ENCODE assay signal across 9 cellular contexts in the genomic region with DNA sequence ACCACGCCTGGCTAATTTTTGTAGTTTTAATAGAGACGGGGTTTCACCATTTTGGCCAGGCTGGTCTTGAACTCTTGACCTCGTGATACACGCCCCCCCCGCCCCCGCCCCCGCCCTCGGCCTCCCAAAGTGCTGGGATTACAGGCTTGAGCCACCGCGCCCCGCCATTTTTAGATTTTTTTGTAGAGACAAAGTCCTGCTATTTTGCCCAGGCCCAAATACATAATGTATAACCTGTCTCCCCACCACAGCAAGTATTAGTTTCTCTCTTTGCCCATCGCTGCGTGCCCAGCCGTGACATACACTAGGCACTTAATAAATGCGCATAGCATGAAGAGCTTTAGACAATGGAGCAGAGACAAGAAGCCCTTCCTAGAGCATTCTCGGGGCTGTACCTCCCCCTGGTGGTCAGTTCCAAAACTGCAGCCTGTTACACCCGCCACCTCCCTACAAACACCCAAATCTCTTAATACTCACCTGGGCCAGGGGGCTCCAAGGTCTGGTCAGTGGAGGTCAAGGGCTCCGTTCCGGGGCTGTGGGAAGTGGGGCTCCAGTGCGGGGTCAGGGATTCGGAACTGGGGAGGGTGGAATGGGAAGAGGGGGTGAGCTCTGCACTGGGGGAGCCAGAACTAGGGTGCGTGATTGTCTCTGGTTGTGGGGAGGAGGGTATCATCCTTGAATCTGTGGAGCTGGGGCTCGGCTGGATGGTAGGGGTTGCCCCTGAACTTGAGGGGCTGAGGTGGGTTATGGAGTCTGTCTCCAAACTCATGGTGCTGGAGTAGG. TPM values are rescaled to one million over a fixed set of nuclear protein-coding genes. Genes with fewer than 3 reads are reported as not detected.
A peak's percentile ranks its signal among the peaks of the same experiment; 100 is the strongest.
DNase-seq lines count a peak whose midpoint lies in the region; ATAC-seq, FAIRE-seq and TF ChIP-seq lines count a peak whose summit lies in the region.
"Had no signal": no experiment of that assay in that cellular context is flagged by ENCODE, and none has a peak within 500 bp of the region (broad histone marks: within the 10 kb centered on the region; RNA-seq: fewer than 3 reads in every experiment).

No MANE protein-coding gene starts in this region.

- no peak overlapping the region for H3K27ac ChIP-seq in DND-41 (ENCODE audit: low read length)

- H4K20me1 ChIP-seq in DND-41 (ENCODE audit: insufficient read depth, low read length) (no peaks in the 10 kb centered on the region), Loucy (ENCODE audit: insufficient read depth, low read length, poor library complexity, severe bottlenecking) (no peaks in the 10 kb centered on the region)

- H3K79me2 ChIP-seq in DND-41 (ENCODE audit: insufficient read depth, low read length) (no peaks in the 10 kb centered on the region), Loucy (ENCODE audit: insufficient read depth, low read length) (no peaks in the 10 kb centered on the region)

- no peaks in the 10 kb centered on the region for H3F3A ChIP-seq in Loucy (ENCODE audit: low read depth)

- H3K4me3 ChIP-seq in DND-41 (ENCODE audit: low read depth in 1 of 2, low read length in 2 of 2), result no peak overlapping the region
- H3K4me3 ChIP-seq in Loucy (ENCODE audit: low read length, poor library complexity, severe bottlenecking), result no peak overlapping the region

- H3K27ac Mint-ChIP-seq in glutamatergic neuron (ENCODE audit: unreplicated experiment), result no peak overlapping the region

- H2AFZ ChIP-seq in DND-41 (ENCODE audit: low read depth, low read length) (no peak overlapping the region), Loucy (ENCODE audit: low read length) (no peak overlapping the region)

- H3K9me3 Mint-ChIP-seq in glutamatergic neuron (ENCODE audit: unreplicated experiment), result peaks cover 11% of the 10 kb centered on the region

- no peak for FAIRE-seq in urothelium cell line (lab: Jason Lieb, UNC)
- FAIRE-seq: colon had no signal

- ATAC-seq in DND-41 (ENCODE audit: insufficient read depth, low read depth), result peak; percentile 91
- ATAC-seq in HG02610 (IDR thresholded peaks at IDR 0.05; ENCODE audit: unreplicated experiment), result no peak

- H3K4me1 Mint-ChIP-seq in glutamatergic neuron (ENCODE audit: low read depth, unreplicated experiment), result peaks cover 7% of the 10 kb centered on the region

- DNase-seq in DND-41 (peak; percentile 79), SK-N-DZ (ENCODE audit: low spot score) (peak; percentile 68), glutamatergic neuron (peak; percentile 86), posterior cingulate gyrus (peak; percentile 54 to 95 (median 82)), urothelium cell line (ENCODE audit: low spot score) (peak; percentile 64)
- DNase-seq in activated naive CD4-positive, alpha-beta T cell treated with Interleukin-2 at 50 U/mL for 16 hours, result peak; percentile 84

- no peaks in the 10 kb centered on the region for H3K9me2 ChIP-seq in Loucy (replicated peaks; ENCODE audit: low read depth, low read length)

- H3K27me3 Mint-ChIP-seq in glutamatergic neuron (ENCODE audit: unreplicated experiment), result peaks cover 5% of the 10 kb centered on the region

- H3K36me3 ChIP-seq in DND-41 (ENCODE audit: insufficient read depth, low read length) (no peaks in the 10 kb centered on the region), Loucy (ENCODE audit: insufficient read depth, low read length) (no peaks in the 10 kb centered on the region)

- intact Hi-C loops in posterior cingulate gyrus (cut with DNase I), result loop anchor here (2.0 to 5.0 kb wide), 2 partner anchors 47 to 139 kb away; a partner anchor contains a TSS

- H3K9me3 ChIP-seq in DND-41 (ENCODE audit: insufficient read depth, low read length, severe bottlenecking) (no peaks in the 10 kb centered on the region), Loucy (ENCODE audit: insufficient read depth, low read depth, low read length) (no peaks in the 10 kb centered on the region)

- no peaks in the 10 kb centered on the region for H3K4me1 ChIP-seq in DND-41 (ENCODE audit: insufficient read depth, low read length)
- H3K4me1 ChIP-seq in Loucy (ENCODE audit: insufficient read depth, low read length, poor library complexity, severe bottlenecking), result no peaks in the 10 kb centered on the region

- no peak overlapping the region for H3K4me3 Mint-ChIP-seq in glutamatergic neuron (ENCODE audit: unreplicated experiment)

- H3K9ac ChIP-seq in DND-41 (ENCODE audit: low read depth, low read length) (no peak overlapping the region), Loucy (ENCODE audit: low read depth, low read length, poor library complexity, severe bottlenecking) (no peak overlapping the region)

- H3K4me2 ChIP-seq in DND-41 (ENCODE audit: insufficient read depth, low read length) (no peak overlapping the region), Loucy (ENCODE audit: low read depth, low read length, poor library complexity, severe bottlenecking) (no peak overlapping the region)

- H3K36me3 Mint-ChIP-seq in glutamatergic neuron (ENCODE audit: unreplicated experiment), result no peaks in the 10 kb centered on the region

- TF ChIP-seq CTCF in DND-41 (IDR thresholded peaks at IDR 0.05; ENCODE audit: borderline replicate concordance, extremely low read depth, low read length, poor library complexity, severe bottlenecking) (peak; percentile 100), Loucy (conservative IDR thresholded peaks at IDR 0.05; ENCODE audit: low read length) (peak; percentile 99), glutamatergic neuron (IDR thresholded peaks at IDR 0.05; ENCODE audit: partially characterized antibody, unreplicated experiment) (peak; percentile 96)

- H3K27me3 ChIP-seq in DND-41 (ENCODE audit: insufficient read depth, low read length, poor library complexity) (no peaks in the 10 kb centered on the region), Loucy (ENCODE audit: insufficient read depth, low read length, poor library complexity, severe bottlenecking) (no peaks in the 10 kb centered on the region)

RNA-seq across cellular contexts. Expression of a gene that starts 22.5 kb away (rescaled TPM):
- polyA plus RNA-seq in SK-N-DZ (2014; cell fraction: cytosol; rRNA removed), result 0.29 TPM in 1 of 2 replicates, not detected in the other
- polyA plus RNA-seq in SK-N-DZ (2014; cell fraction: nucleus; rRNA removed), result 0.04 and 1.1 TPM in 2 replicates
- 23.6 TPM for total RNA-seq in glutamatergic neuron (ENCODE audit: unreplicated experiment)

RNA-seq across cellular contexts. Expression of a gene that starts 25.5 kb away (rescaled TPM):
- polyA plus RNA-seq in SK-N-DZ (2014; cell fraction: cytosol; rRNA removed), result 9.0 and 9.9 TPM in 2 replicates
- polyA plus RNA-seq in SK-N-DZ (2014; cell fraction: nucleus; rRNA removed), result 49.1 and 53.2 TPM in 2 replicates
- total RNA-seq in glutamatergic neuron (ENCODE audit: unreplicated experiment), result 69.8 TPM

RNA-seq across cellular contexts. Expression of a gene that starts 29.6 kb away (rescaled TPM):
- 80.4 and 92.1 TPM in 2 replicates for polyA plus RNA-seq in SK-N-DZ (2014; cell fraction: cytosol; rRNA removed)
- 28.1 and 57.8 TPM in 2 replicates for polyA plus RNA-seq in SK-N-DZ (2014; cell fraction: nucleus; rRNA removed)
- total RNA-seq in glutamatergic neuron (ENCODE audit: unreplicated experiment), result 341 TPM

RNA-seq across cellular contexts. Expression of a gene that starts 47.9 kb away (rescaled TPM):
- polyA plus RNA-seq in SK-N-DZ (2014; cell fraction: cytosol; rRNA removed), result 12.2 and 15.0 TPM in 2 replicates
- polyA plus RNA-seq in SK-N-DZ (2014; cell fraction: nucleus; rRNA removed), result 5.6 and 15.2 TPM in 2 replicates
- total RNA-seq in glutamatergic neuron (ENCODE audit: unreplicated experiment), result 77.4 TPM

RNA-seq across cellular contexts. Expression of a gene that starts 58.8 kb away (rescaled TPM):
- polyA plus RNA-seq in SK-N-DZ (2014; cell fraction: cytosol; rRNA removed), result 17.6 and 47.1 TPM in 2 replicates
- polyA plus RNA-seq in SK-N-DZ (2014; cell fraction: nucleus; rRNA removed), result 18.9 and 19.8 TPM in 2 replicates
- total RNA-seq in glutamatergic neuron (ENCODE audit: unreplicated experiment), result 17.9 TPM
